19 cellular contexts compared by ENCODE assay signal in genomic region chr6:170226647-170227046, GRCh38.
"Had no signal": no experiment of that assay in that cellular context is flagged by ENCODE, and none has a peak within 500 bp of the region (broad histone marks: within the 10 kb centered on the region; RNA-seq: fewer than 3 reads in every experiment).

No MANE protein-coding gene starts in this region.

- H3K27ac ChIP-seq: dorsolateral prefrontal cortex, hepatocyte, left lung, testis had no signal

- H3K4me1 ChIP-seq: testis had no signal

- H3K36me3 Mint-ChIP-seq: activated naive CD8-positive, alpha-beta T cell treated with anti-CD3 and anti-CD28 coated beads for 36 hours; naive thymus-derived CD4-positive, alpha-beta T cell had no signal

- H3K36me3 ChIP-seq: left lung, stomach had no signal

- DNase-seq: activated CD4-positive, alpha-beta T cell treated with anti-CD3 and anti-CD28 coated beads, Interleukin-2, amount 50 U/mL, for 1 hour; activated gamma-delta T cell treated with Interleukin-2 at 50 U/mL for 16 hours; activated naive CD8-positive, alpha-beta T cell treated with anti-CD3 and anti-CD28 coated beads for 36 hours; amniotic stem cell; caudate nucleus; foreskin fibroblast; mesenchymal stem cell; mucosa of descending colon; naive thymus-derived CD4-positive, alpha-beta T cell; stimulated activated CD4-positive, alpha-beta T cell treated with anti-CD3 and anti-CD28 coated beads, Interleukin-4, amount 100 ng/mL, for 1 hour; testis had no signal

- H3K4me3 Mint-ChIP-seq: activated naive CD8-positive, alpha-beta T cell treated with anti-CD3 and anti-CD28 coated beads for 36 hours; activated T-helper 1 cell treated with anti-CD3 and anti-CD28 coated beads, Interleukin-12 subunit alpha, Interleukin-12 subunit beta, Interleukin-2, Interleukin-4 antibody, amounts not matched to agents 30 ng/mL and 10 ng/mL and 1 ng/mL, durations not matched to agents 14 hours and 24 hours and 36 hours; naive thymus-derived CD4-positive, alpha-beta T cell; T-helper 1 cell treated with Interleukin-12 subunit alpha and Interleukin-12 subunit beta and Interleukin-4 antibody, amounts not matched to agents 30 μg/mL and 1 μg/mL, for 36 hours had no signal

- H3K27ac Mint-ChIP-seq: activated naive CD8-positive, alpha-beta T cell treated with anti-CD3 and anti-CD28 coated beads for 36 hours; activated T-helper 1 cell treated with anti-CD3 and anti-CD28 coated beads, Interleukin-12 subunit alpha, Interleukin-12 subunit beta, Interleukin-2, Interleukin-4 antibody, amounts not matched to agents 30 ng/mL and 10 ng/mL and 1 ng/mL, durations not matched to agents 14 hours and 24 hours and 36 hours; naive thymus-derived CD4-positive, alpha-beta T cell; T-helper 1 cell treated with Interleukin-12 subunit alpha and Interleukin-12 subunit beta and Interleukin-4 antibody, amounts not matched to agents 30 μg/mL and 1 μg/mL, for 36 hours had no signal

- H3K9me3 ChIP-seq: left lung, mucosa of descending colon, stomach, testis had no signal

- H3K4me2 ChIP-seq: hepatocyte had no signal

- H3K4me3 ChIP-seq: dorsolateral prefrontal cortex, hepatocyte, left lung, mucosa of descending colon, skin epidermis, stomach, testis had no signal

- H3K9me3 Mint-ChIP-seq: activated naive CD8-positive, alpha-beta T cell treated with anti-CD3 and anti-CD28 coated beads for 36 hours; activated T-helper 1 cell treated with anti-CD3 and anti-CD28 coated beads, Interleukin-12 subunit alpha, Interleukin-12 subunit beta, Interleukin-2, Interleukin-4 antibody, amounts not matched to agents 30 ng/mL and 10 ng/mL and 1 ng/mL, durations not matched to agents 14 hours and 24 hours and 36 hours; naive thymus-derived CD4-positive, alpha-beta T cell; T-helper 1 cell treated with Interleukin-12 subunit alpha and Interleukin-12 subunit beta and Interleukin-4 antibody, amounts not matched to agents 30 μg/mL and 1 μg/mL, for 36 hours had no signal

- ATAC-seq: activated CD4-positive, CD25-positive, alpha-beta regulatory T cell treated with anti-CD3 and anti-CD28 coated beads, Interleukin-2, amount 50 U/mL, for 24 hours; mucosa of descending colon; naive thymus-derived CD4-positive, alpha-beta T cell had no signal

- H3K27me3 Mint-ChIP-seq: activated naive CD8-positive, alpha-beta T cell treated with anti-CD3 and anti-CD28 coated beads for 36 hours had no signal

- H3K27me3 ChIP-seq: dorsolateral prefrontal cortex, hepatocyte, stomach, testis had no signal

- H2AFZ ChIP-seq: hepatocyte had no signal
